Comparison of ENCODE assay signal across 9 cellular contexts in genomic region chr1:98051065-98051675, GRCh38.
A peak's percentile ranks its signal among the peaks of the same experiment; 100 is the strongest.
DNase-seq lines count a peak whose midpoint lies in the region; ATAC-seq and TF ChIP-seq lines count a peak whose summit lies in the region.
"Had no signal": no experiment of that assay in that cellular context is flagged by ENCODE, and none has a peak within 500 bp of the region (broad histone marks: within the 10 kb centered on the region; RNA-seq: fewer than 3 reads in every experiment).

No MANE protein-coding gene starts in this region.

- H3K36me3 ChIP-seq in PC-9 (ENCODE audit: low read depth): no peaks in the 10 kb centered on the region

- POLR2A ChIA-PET in PC-9 (lab: Charles Lee; ENCODE audit: unreplicated experiment): no interaction called here

- no peaks in the 10 kb centered on the region for H4K20me1 ChIP-seq in PC-9 (ENCODE audit: insufficient read depth)

- peaks cover 82% of the 10 kb centered on the region for H3K27me3 Mint-ChIP-seq in activated T-helper 1 cell treated with anti-CD3 and anti-CD28 coated beads, Interleukin-12 subunit alpha, Interleukin-12 subunit beta, Interleukin-2, Interleukin-4 antibody, amounts not matched to agents 30 ng/mL and 10 ng/mL and 1 ng/mL, durations not matched to agents 14 hours and 24 hours and 36 hours (ENCODE audit: insufficient read depth)
- H3K27me3 Mint-ChIP-seq in osteocyte (ENCODE audit: unreplicated experiment): peaks cover 4% of the 10 kb centered on the region

- no peaks in the 10 kb centered on the region for H3K27me3 ChIP-seq in PC-9 (ENCODE audit: insufficient read depth, low read depth)

- peaks cover 3% of the 10 kb centered on the region for H3K36me3 Mint-ChIP-seq in activated T-helper 1 cell treated with anti-CD3 and anti-CD28 coated beads, Interleukin-12 subunit alpha, Interleukin-12 subunit beta, Interleukin-2, Interleukin-4 antibody, amounts not matched to agents 30 ng/mL and 10 ng/mL and 1 ng/mL, durations not matched to agents 14 hours and 24 hours and 36 hours (ENCODE audit: low read depth)
- no peaks in the 10 kb centered on the region for H3K36me3 Mint-ChIP-seq in osteocyte (ENCODE audit: unreplicated experiment)

- H3K79me2 ChIP-seq in PC-9 (ENCODE audit: low read depth): no peaks in the 10 kb centered on the region

- BruUV-seq in PC-9 (replicated peaks; lab: Mats Ljungman, UMichigan): no TSS peak

- peaks cover 9% of the 10 kb centered on the region for H3K9me3 Mint-ChIP-seq in activated T-helper 1 cell treated with anti-CD3 and anti-CD28 coated beads, Interleukin-12 subunit alpha, Interleukin-12 subunit beta, Interleukin-2, Interleukin-4 antibody, amounts not matched to agents 30 ng/mL and 10 ng/mL and 1 ng/mL, durations not matched to agents 14 hours and 24 hours and 36 hours
- no peaks in the 10 kb centered on the region for H3K9me3 Mint-ChIP-seq in osteocyte (ENCODE audit: unreplicated experiment)
- H3K9me3 Mint-ChIP-seq: activated naive CD4-positive, alpha-beta T cell treated with anti-CD3 and anti-CD28 coated beads, Interleukin-2, amount 50 U/mL, for 72 hours had no signal

- H3K4me1 ChIP-seq in PC-9 (replicated peaks; ENCODE audit: insufficient read depth): no peaks in the 10 kb centered on the region

- ATAC-seq in GM19452 (IDR thresholded peaks at IDR 0.05; ENCODE audit: unreplicated experiment): peak; percentile 39
- ATAC-seq in HG03045 (IDR thresholded peaks at IDR 0.05; ENCODE audit: unreplicated experiment): no peak
- ATAC-seq: activated naive CD4-positive, alpha-beta T cell treated with anti-CD3 and anti-CD28 coated beads, Interleukin-2, amount 50 U/mL, for 72 hours had no signal

- no peak overlapping the region for H3K4me3 ChIP-seq in Jurkat, Clone E6-1 (ENCODE audit: low read length)
- H3K4me3 ChIP-seq in PC-9: no peak overlapping the region
- no peak overlapping the region for H3K4me3 ChIP-seq in fibroblast of villous mesenchyme (ENCODE audit: low read depth, low read length)

- peaks cover 40% of the 10 kb centered on the region for H3K4me1 Mint-ChIP-seq in activated T-helper 1 cell treated with anti-CD3 and anti-CD28 coated beads, Interleukin-12 subunit alpha, Interleukin-12 subunit beta, Interleukin-2, Interleukin-4 antibody, amounts not matched to agents 30 ng/mL and 10 ng/mL and 1 ng/mL, durations not matched to agents 14 hours and 24 hours and 36 hours (ENCODE audit: low read depth)
- peaks cover 48% of the 10 kb centered on the region for H3K4me1 Mint-ChIP-seq in osteocyte (ENCODE audit: unreplicated experiment)

- no peaks in the 10 kb centered on the region for H3F3A ChIP-seq in PC-9 (ENCODE audit: insufficient read depth, low read depth)

- H3K4me3 Mint-ChIP-seq in activated T-helper 1 cell treated with anti-CD3 and anti-CD28 coated beads, Interleukin-12 subunit alpha, Interleukin-12 subunit beta, Interleukin-2, Interleukin-4 antibody, amounts not matched to agents 30 ng/mL and 10 ng/mL and 1 ng/mL, durations not matched to agents 14 hours and 24 hours and 36 hours: no peak overlapping the region
- no peak overlapping the region for H3K4me3 Mint-ChIP-seq in osteocyte (ENCODE audit: unreplicated experiment)

- CTCF ChIA-PET in PC-9 (lab: Charles Lee): interaction anchor here (0.6 to 1.2 kb wide), 2 partner anchors 199 to 417 kb away, joined by 3 read pairs; no protein-coding TSS in a partner anchor

- H3K4me2 ChIP-seq in PC-9: no peak overlapping the region

- no peak overlapping the region for H3K27ac ChIP-seq in PC-9

- intact Hi-C loops in PC-9 (cut with micrococcal nuclease; ENCODE audit: unreplicated experiment): loop anchor here (1.0 to 10.0 kb wide), 11 partner anchors 130 to 1814 kb away; partner anchors contain the start of gene DPYD
- intact Hi-C loops in activated T-helper 1 cell treated with anti-CD3 and anti-CD28 coated beads, Interleukin-12 subunit alpha, Interleukin-12 subunit beta, Interleukin-2, Interleukin-4 antibody, amounts not matched to agents 30 ng/mL and 10 ng/mL and 1 ng/mL, durations not matched to agents 14 hours and 24 hours and 36 hours (cut with micrococcal nuclease): loop anchor here (1.0 to 5.0 kb wide), 7 partner anchors 130 to 1329 kb away; partner anchors contain the start of genes DPYD and PTBP2

- DNase-seq in COLO829 (ENCODE audit: low spot score) (peak; percentile 24), PC-9 (peak; percentile 71 to 72), fibroblast of villous mesenchyme (ENCODE audit: low read depth) (peak; percentile 76), osteocyte (ENCODE audit: extremely low spot score, unreplicated experiment) (peak; percentile 87)
- peak; percentile 70 for DNase-seq in Jurkat, Clone E6-1 (ENCODE audit: low read depth, low spot score)
- DNase-seq in activated T-helper 1 cell treated with anti-CD3 and anti-CD28 coated beads, Interleukin-12 subunit alpha, Interleukin-12 subunit beta, Interleukin-2, Interleukin-4 antibody, amounts not matched to agents 30 ng/mL and 10 ng/mL and 1 ng/mL, durations not matched to agents 14 hours and 24 hours and 36 hours (ENCODE audit: low spot score): peak; percentile 60

- H2AFZ ChIP-seq in PC-9: no peak overlapping the region

- H3K27ac Mint-ChIP-seq in activated T-helper 1 cell treated with anti-CD3 and anti-CD28 coated beads, Interleukin-12 subunit alpha, Interleukin-12 subunit beta, Interleukin-2, Interleukin-4 antibody, amounts not matched to agents 30 ng/mL and 10 ng/mL and 1 ng/mL, durations not matched to agents 14 hours and 24 hours and 36 hours: no peak overlapping the region
- no peak overlapping the region for H3K27ac Mint-ChIP-seq in osteocyte (ENCODE audit: unreplicated experiment)
- H3K27ac Mint-ChIP-seq: activated naive CD4-positive, alpha-beta T cell treated with anti-CD3 and anti-CD28 coated beads, Interleukin-2, amount 50 U/mL, for 72 hours had no signal

- H3K9me3 ChIP-seq in PC-9 (ENCODE audit: insufficient read depth, low read depth): no peaks in the 10 kb centered on the region

- peak; percentile 100 for TF ChIP-seq CTCF in PC-9 (conservative IDR thresholded peaks at IDR 0.05)
- peak; percentile 94 for TF ChIP-seq CTCF in fibroblast of villous mesenchyme (IDR thresholded peaks at IDR 0.05; ENCODE audit: insufficient read depth, low read depth, low read length)
- TF ChIP-seq CTCF in osteocyte (IDR thresholded peaks at IDR 0.05): peak; percentile 97

- H3K9me2 ChIP-seq in PC-9 (ENCODE audit: insufficient read depth): no peaks in the 10 kb centered on the region

Comparison
In these comparisons a context has a peak if more than half of its experiments do, and no peak if none do; other contexts are left out.
1. DNase-seq: peak in every context shown above with its lines; median percentile 87 in osteocyte; 76 in fibroblast of villous mesenchyme; 72 in PC-9; 70 in Jurkat, Clone E6-1; 60 in activated T-helper 1 cell treated with anti-CD3 and anti-CD28 coated beads, Interleukin-12 subunit alpha, Interleukin-12 subunit beta, Interleukin-2, Interleukin-4 antibody, amounts not matched to agents 30 ng/mL and 10 ng/mL and 1 ng/mL, durations not matched to agents 14 hours and 24 hours and 36 hours; 24 in COLO829.